8 cellular contexts compared by ENCODE assay signal in genomic region chr21:31558839-31559367, GRCh38.
A peak's percentile ranks its signal among the peaks of the same experiment; 100 is the strongest.
DNase-seq lines count a peak whose midpoint lies in the region; ATAC-seq and TF ChIP-seq lines count a peak whose summit lies in the region.

No MANE protein-coding gene starts in this region.

- peak; percentile 95 for DNase-seq in DMS79 treated with DMSO at 0.1 percent for 48 hours (lab: John Stamatoyannopoulos, UW)
- DNase-seq in M059J (ENCODE audit: low read depth), result peak; percentile 11
- peak; percentile 97 for DNase-seq in SK-N-SH
- DNase-seq in activated naive CD8-positive, alpha-beta T cell treated with anti-CD3 and anti-CD28 coated beads, Interleukin-2, amount 50 U/mL, for 16 hours (ENCODE audit: low read depth, low spot score), result peak; percentile 84
- peak; percentile 87 for DNase-seq in cardiac septum (ENCODE audit: low spot score)
- peak; percentile 94 to 99 (median 96) for DNase-seq in posterior cingulate gyrus
- peak; percentile 76 to 95 for DNase-seq in upper lobe of left lung

- POLR2A ChIA-PET in SK-N-SH (lab: Yijun Ruan, JAX), result interaction anchor here (0.5 to 1.3 kb wide), 13 partner anchors 11 to 1166 kb away, joined by 3 to 6 read pairs (median 3); no protein-coding TSS in a partner anchor

- peak overlapping the region; percentile 57; the same call in 1 of the 2 replicates for H3K9ac ChIP-seq in SK-N-SH

- no peaks in the 10 kb centered on the region for H3K79me2 ChIP-seq in SK-N-SH (ENCODE audit: insufficient read depth)

- peak overlapping the region; percentile 93 for H2AFZ ChIP-seq in SK-N-SH (ENCODE audit: low read depth)

- TF ChIP-seq POLR2A in upper lobe of left lung (IDR thresholded peaks at IDR 0.05), result no peak

- H4K20me1 ChIP-seq in SK-N-SH (ENCODE audit: insufficient read depth), result no peaks in the 10 kb centered on the region

- CTCF ChIA-PET in SK-N-SH (lab: Yijun Ruan, JAX), result interaction anchor here (0.7 to 5.4 kb wide), 28 partner anchors 12 to 456 kb away, joined by 3 to 39 read pairs (median 4); partner anchors contain the start of gene TIAM1

- H3K9me2 ChIP-seq in SK-N-SH, result no peaks in the 10 kb centered on the region

- TF ChIP-seq CTCF in SK-N-SH (IDR thresholded peaks at IDR 0.05) (peak; percentile 25; the same call in 1 of the 2 replicates), upper lobe of left lung (IDR thresholded peaks at IDR 0.05) (peak in 3 of 6 experiments; percentile 10 to 29 (median 25))

- peak; percentile 73 for ATAC-seq in GM21786 (IDR thresholded peaks at IDR 0.05; ENCODE audit: unreplicated experiment)
- ATAC-seq in upper lobe of left lung (ENCODE audit: low FRiP score in 2 of 2), result peak; percentile 74 to 96

- TF ChIP-seq EP300 in SK-N-SH (IDR thresholded peaks at IDR 0.05; ENCODE audit: borderline replicate concordance in 1 of 2, low read depth in 1 of 2, low read length in 1 of 2), result no peak
- TF ChIP-seq EP300 in upper lobe of left lung (IDR thresholded peaks at IDR 0.05), result no peak

- peaks cover 15% of the 10 kb centered on the region for H3K27me3 ChIP-seq in SK-N-SH (ENCODE audit: insufficient read depth)
- H3K27me3 ChIP-seq in upper lobe of left lung, result peaks cover 0 to 25% (median 21%) of the 10 kb centered on the region in 4 donors

- intact Hi-C loops in cardiac septum (cut with DNase I), result no loop called here
- intact Hi-C loops in posterior cingulate gyrus (cut with DNase I), result loop anchor here (5.0 kb wide), 2 partner anchors 173 to 212 kb away; partner anchors contain the start of gene SCAF4

- peaks cover 4% of the 10 kb centered on the region for H3F3A ChIP-seq in SK-N-SH (replicated peaks; ENCODE audit: insufficient read depth)

- H3K9me3 ChIP-seq in SK-N-SH, result no peaks in the 10 kb centered on the region
- H3K9me3 ChIP-seq in upper lobe of left lung, result no peaks in the 10 kb centered on the region

- WGBS in SK-N-SH (ENCODE audit: low lambda C conversion rate), result no CpG with 5 or more reads among the region's 83 CpGs
- 2% methylated on average over 13 of the region's 83 CpGs; no CpG with 5 or more reads in 1 of the 2 donors for WGBS in upper lobe of left lung, 2 donors

- H3K4me1 ChIP-seq in SK-N-SH (ENCODE audit: control insufficient read depth in 1 of 2, insufficient read depth in 2 of 2, low read depth in 1 of 2, low read length in 1 of 2) (peaks cover 0 to 13% of the 10 kb centered on the region in 2 experiments; a peak in 1 of 4 replicates), upper lobe of left lung (peaks cover 22 to 29% (median 25%) of the 10 kb centered on the region in 4 donors)

- H3K27ac ChIP-seq in SK-N-SH (ENCODE audit: low read depth in 2 of 2, low read length in 1 of 2) (peak overlapping the region in 1 of 2 experiments; percentile 75; a peak in 2 of 4 replicates), upper lobe of left lung (no peak overlapping the region)

- no peaks in the 10 kb centered on the region for H3K36me3 ChIP-seq in SK-N-SH (replicated peaks in 1 of 2; ENCODE audit: control insufficient read depth in 1 of 2, insufficient read depth in 2 of 2, low read length in 1 of 2)
- no peaks in the 10 kb centered on the region for H3K36me3 ChIP-seq in upper lobe of left lung

- H3K4me3 ChIP-seq in SK-N-SH (ENCODE audit: low read depth in 2 of 2, low read length in 1 of 2) (peak overlapping the region; percentile 83 to 89), upper lobe of left lung (peak overlapping the region; percentile 12 to 62 (median 60))

- no peak for TF ChIP-seq RAD21 in SK-N-SH (IDR thresholded peaks at IDR 0.05; ENCODE audit: low read length)

- peak overlapping the region; percentile 88 for H3K4me2 ChIP-seq in SK-N-SH

TF ChIP-seq in SK-N-SH, 30 proteins besides CTCF, POLR2A, EP300 and RAD21 (continues in another document):
- no peak for TF ChIP-seq USF1 (IDR thresholded peaks at IDR 0.05; ENCODE audit: borderline replicate concordance, low read depth)
- no peak for TF ChIP-seq ZBTB33 (IDR thresholded peaks at IDR 0.05; ENCODE audit: borderline replicate concordance, low read depth)
- TF ChIP-seq REST (IDR thresholded peaks at IDR 0.05; ENCODE audit: low read depth, low read length), result no peak
- TF ChIP-seq IRF3 (IDR thresholded peaks at IDR 0.05; ENCODE audit: low read depth, low read length), result peak; percentile 58
- TF ChIP-seq RXRA (IDR thresholded peaks at IDR 0.05; ENCODE audit: borderline replicate concordance, low read depth), result no peak
- TF ChIP-seq JUND (IDR thresholded peaks at IDR 0.05), result no peak
- TF ChIP-seq USF2 (IDR thresholded peaks at IDR 0.05; ENCODE audit: borderline replicate concordance, low read depth, low read length), result no peak
- no peak for TF ChIP-seq TCF12 (IDR thresholded peaks at IDR 0.05)
- no peak for TF ChIP-seq ELF1 (IDR thresholded peaks at IDR 0.05)
- no peak for TF ChIP-seq SMC3 (IDR thresholded peaks at IDR 0.05; ENCODE audit: low read depth, low read length)
- no peak for TF ChIP-seq NFIC (IDR thresholded peaks at IDR 0.05; ENCODE audit: borderline replicate concordance)
- TF ChIP-seq PBX3 (IDR thresholded peaks at IDR 0.05), result peak; percentile 83; the same call in 1 of the 2 replicates
- TF ChIP-seq EZH2phosphoT487 (IDR thresholded peaks at IDR 0.05; ENCODE audit: borderline replicate concordance, low read depth), result no peak

Comparison
In these comparisons a context has a peak if more than half of its experiments do, and no peak if none do; other contexts are left out.
1. DNase-seq: peak in every context shown above with its lines; median percentile 97 in SK-N-SH; 96 in posterior cingulate gyrus; 95 in DMS79 treated with DMSO at 0.1 percent for 48 hours; 87 in cardiac septum; 86 in upper lobe of left lung; 84 in activated naive CD8-positive, alpha-beta T cell treated with anti-CD3 and anti-CD28 coated beads, Interleukin-2, amount 50 U/mL, for 16 hours; 11 in M059J.